In genomic region chr12:53765891-53766290, GRCh38 we compare ENCODE assay signal across 29 cellular contexts. TPM values are rescaled to one million over a fixed set of nuclear protein-coding genes. Genes with fewer than 3 reads are reported as not detected.
A peak's percentile ranks its signal among the peaks of the same experiment; 100 is the strongest.
DNase-seq lines count a peak whose midpoint lies in the region; ATAC-seq and TF ChIP-seq lines count a peak whose summit lies in the region.
"Had no signal": no experiment of that assay in that cellular context is flagged by ENCODE, and none has a peak within 500 bp of the region (broad histone marks: within the 10 kb centered on the region; RNA-seq: fewer than 3 reads in every experiment).

No MANE protein-coding gene starts in this region.

- DNase-seq in IMR-90 (peak; percentile 50), Panc1 (ENCODE audit: low read depth, low spot score) (no peak), fibroblast of peridontal ligament (ENCODE audit: extremely low read depth) (peak; percentile 31), NCI-H446 treated with DMSO at 0.1 percent for 48 hours (lab: John Stamatoyannopoulos, UW) (no peak), colonic mucosa (no peak)
- DNase-seq: 8988T; ACHN; BE2C; C1 segment of cervical spinal cord; CD4-positive, alpha-beta memory T cell; CD4-positive, CD25-positive, alpha-beta regulatory T cell; CD8-positive, alpha-beta memory T cell; COR-L47; DMS 273 treated with DMSO at 0.1 percent for 48 hours; DMS153; DMS53; DMS79; DND-41; EL; GDM1 had no signal

- H3K9ac ChIP-seq in IMR-90 (ENCODE audit: low read depth, low read length) (no peak overlapping the region), colonic mucosa (ENCODE audit: low read depth in 2 of 2, low read length in 2 of 2) (no peak overlapping the region)
- H3K9ac ChIP-seq: BLaER1 had no signal

- ATAC-seq in IMR-90 (ENCODE audit: low read depth) (no peak), Panc1 (no peak), GM21381 (IDR thresholded peaks at IDR 0.05; ENCODE audit: unreplicated experiment) (no peak)
- ATAC-seq: GM12878 had no signal

- intact Hi-C loops in IMR-90 (cut with micrococcal nuclease) (loop anchor here (5.0 kb wide), 1 partner anchor 221 kb away; the partner anchor contains the start of gene HOXC10), Panc1 (cut with micrococcal nuclease; ENCODE audit: unreplicated experiment) (loop anchor here (2.0 to 5.0 kb wide), 2 partner anchors 181 to 217 kb away; no protein-coding TSS in a partner anchor), colonic mucosa (cut with DNase I) (no loop called here)

- H3K9me3 ChIP-seq in HEK293 (ENCODE audit: control insufficient read depth, insufficient read depth, low read depth, low read length) (no peaks in the 10 kb centered on the region), IMR-90 (ENCODE audit: control insufficient read depth, insufficient read depth, low read length) (peaks cover 4% of the 10 kb centered on the region; the same call in 1 of the 2 replicates), Panc1 (ENCODE audit: control insufficient read depth, insufficient read depth, low read depth, low read length) (no peaks in the 10 kb centered on the region), colonic mucosa (no peaks in the 10 kb centered on the region)
- H3K9me3 ChIP-seq: BE2C, BLaER1 had no signal

- no peaks in the 10 kb centered on the region for H4K20me1 ChIP-seq in IMR-90 (ENCODE audit: insufficient read depth, low read length)
- H4K20me1 ChIP-seq: BLaER1 had no signal

- no peak overlapping the region for H3K4ac ChIP-seq in IMR-90 (ENCODE audit: low read depth, low read length)

- H3K4me3 ChIP-seq in HEK293 (ENCODE audit: low read depth, low read length) (no peak overlapping the region), IMR-90 (ENCODE audit: insufficient read depth, low read depth, low read length) (no peak overlapping the region), Panc1 (ENCODE audit: low read depth in 2 of 2, low read length in 2 of 2) (no peak overlapping the region), colonic mucosa (no peak overlapping the region)
- H3K4me3 ChIP-seq: BLaER1, GM12878 had no signal

- TF ChIP-seq RAD21 in IMR-90 (IDR thresholded peaks at IDR 0.05; ENCODE audit: low read length), result no peak

- no peaks in the 10 kb centered on the region for H3K79me1 ChIP-seq in IMR-90 (ENCODE audit: low read depth in 1 of 2, low read length in 2 of 2)

- in situ Hi-C loops in IMR-90 (cut with MboI; ENCODE audit: low sequenced_read_pairs) (loop anchor here (10.0 kb wide), 1 partner anchor 229 kb away; no protein-coding TSS in a partner anchor), Panc1 (cut with HindIII; ENCODE audit: low pct_unique_long_range_greater_than_20kb, low sequenced_read_pairs) (no loop called here)

- H2AK9ac ChIP-seq in IMR-90 (replicated peaks; ENCODE audit: low read depth, low read length, poor library complexity), result no peak overlapping the region

- H4K5ac ChIP-seq in IMR-90 (ENCODE audit: low read depth, low read length), result no peak overlapping the region

- POLR2A ChIA-PET in HEK293 (lab: Yijun Ruan, JAX) (interaction anchor here (0.7 kb wide), 1 partner anchor 118 kb away, joined by 3 read pairs; no protein-coding TSS in a partner anchor), IMR-90 (lab: Charles Lee; ENCODE audit: unreplicated experiment) (no interaction called here), Panc1 (lab: Charles Lee) (no interaction called here)

- H2AK5ac ChIP-seq in IMR-90 (ENCODE audit: low read depth, low read length), result no peak overlapping the region

- H2BK120ac ChIP-seq in IMR-90 (ENCODE audit: low read depth, low read length), result no peak overlapping the region

- H2AFZ ChIP-seq in IMR-90 (replicated peaks; ENCODE audit: low read length, poor library complexity), result no peak overlapping the region

- WGBS in IMR-90 (ENCODE audit: extremely low coverage in 2 of 2, insufficient read length in 1 of 2), 2 experiments, result no CpG with 5 or more reads among the region's 2 CpGs

- H3K27ac ChIP-seq in HEK293 (ENCODE audit: extremely low read depth, low read depth, low read length), result no peak overlapping the region
- no peak overlapping the region for H3K27ac ChIP-seq in IMR-90 (ENCODE audit: insufficient read depth, low read length)
- H3K27ac ChIP-seq in Panc1 (ENCODE audit: low read length), result peak overlapping the region; percentile 72; the same call in 1 of the 2 replicates
- no peak overlapping the region for H3K27ac ChIP-seq in colonic mucosa
- H3K27ac ChIP-seq: BLaER1 had no signal

- no peak overlapping the region for H4K8ac ChIP-seq in IMR-90 (ENCODE audit: low read depth in 2 of 2, low read length in 2 of 2)

- peaks cover 9% of the 10 kb centered on the region for H3K9me1 ChIP-seq in IMR-90 (ENCODE audit: insufficient read depth, low read length)

- TF ChIP-seq POLR2A in IMR-90 (IDR thresholded peaks at IDR 0.05; ENCODE audit: low read depth, low read length), result no peak

- no peak overlapping the region for H3K56ac ChIP-seq in IMR-90 (ENCODE audit: extremely low read depth, insufficient read depth, low read length)

- dilution Hi-C loops in IMR-90 (cut with HindIII; ENCODE audit: low sequenced_read_pairs, unreplicated experiment), result no loop called here

- H4K91ac ChIP-seq in IMR-90 (ENCODE audit: insufficient read depth, low read depth, low read length), result no peak overlapping the region

- H3K14ac ChIP-seq in IMR-90 (replicated peaks; ENCODE audit: low read depth, low read length), result no peak overlapping the region

- no peak overlapping the region for H3K18ac ChIP-seq in IMR-90 (ENCODE audit: low read depth, low read length)

- BruUV-seq in IMR-90 (replicated peaks; lab: Mats Ljungman, UMichigan) (no TSS peak), Panc1 (replicated peaks; lab: Mats Ljungman, UMichigan) (no TSS peak)

- H3K4me2 ChIP-seq in IMR-90 (ENCODE audit: low read depth, low read length), result no peak overlapping the region
- H3K4me2 ChIP-seq: BLaER1 had no signal

- H3K23ac ChIP-seq in IMR-90 (ENCODE audit: low read depth, low read length), result no peak overlapping the region

- no peak overlapping the region for H2BK5ac ChIP-seq in IMR-90 (ENCODE audit: low read depth, low read length, poor library complexity, severe bottlenecking)

- H2BK20ac ChIP-seq in IMR-90 (ENCODE audit: low read depth, low read length), result no peak overlapping the region

- no peaks in the 10 kb centered on the region for H3K36me3 ChIP-seq in HEK293 (ENCODE audit: control insufficient read depth in 2 of 2, insufficient read depth in 1 of 2, low read length in 2 of 2)
- no peaks in the 10 kb centered on the region for H3K36me3 ChIP-seq in IMR-90 (ENCODE audit: control insufficient read depth, insufficient read depth, low read length)
- no peaks in the 10 kb centered on the region for H3K36me3 ChIP-seq in Panc1 (ENCODE audit: control insufficient read depth, insufficient read depth, low read length)
- H3K36me3 ChIP-seq in colonic mucosa, result no peaks in the 10 kb centered on the region
- H3K36me3 ChIP-seq: BE2C, BLaER1 had no signal

- CTCF ChIA-PET in HEK293 (lab: Yijun Ruan, JAX) (interaction anchor here (0.6 to 3.0 kb wide), 9 partner anchors 9 to 449 kb away, joined by 3 to 26 read pairs (median 5); partner anchors contain the start of genes HOTAIR and HOXC10), IMR-90 (lab: Yijun Ruan, JAX) (interaction anchor here (0.7 to 2.4 kb wide), 4 partner anchors 8 to 435 kb away, joined by 3 to 14 read pairs (median 8); no protein-coding TSS in a partner anchor), Panc1 (lab: Charles Lee) (no interaction called here)

- peaks cover 19% of the 10 kb centered on the region for H3K27me3 ChIP-seq in IMR-90 (ENCODE audit: control insufficient read depth, insufficient read depth, low read length)
- no peaks in the 10 kb centered on the region for H3K27me3 ChIP-seq in Panc1 (ENCODE audit: control insufficient read depth, insufficient read depth, low read length)
- peaks cover 16% of the 10 kb centered on the region for H3K27me3 ChIP-seq in colonic mucosa
- H3K27me3 ChIP-seq: BLaER1 had no signal

- TF ChIP-seq CTCF in HEK293 (tag by site-specific recombination; IDR thresholded peaks at IDR 0.05) (no peak), IMR-90 (conservative IDR thresholded peaks at IDR 0.05; ENCODE audit: low read depth, low read length) (no peak), Panc1 (IDR thresholded peaks at IDR 0.05) (no peak), colonic mucosa (IDR thresholded peaks at IDR 0.05) (no peak)

- H2BK15ac ChIP-seq in IMR-90 (ENCODE audit: low read depth, low read length), result no peak overlapping the region

- H3K4me1 ChIP-seq in HEK293 (ENCODE audit: control insufficient read depth, insufficient read depth, low read length) (peaks cover 3% of the 10 kb centered on the region), IMR-90 (ENCODE audit: control insufficient read depth, insufficient read depth, low read length) (peaks cover 12% of the 10 kb centered on the region), Panc1 (ENCODE audit: control insufficient read depth, insufficient read depth, low read length) (peaks cover 39% of the 10 kb centered on the region), colonic mucosa (no peaks in the 10 kb centered on the region)
- H3K4me1 ChIP-seq: BE2C, BLaER1 had no signal

TF ChIP-seq in IMR-90, 13 proteins besides CTCF, POLR2A, EP300 and RAD21 (continues in another document):
- TF ChIP-seq RCOR1 (IDR thresholded peaks at IDR 0.05; ENCODE audit: insufficient replicate concordance, low read length), result no peak
- TF ChIP-seq SMC3 (IDR thresholded peaks at IDR 0.05; ENCODE audit: low read depth, low read length), result no peak
- no peak for TF ChIP-seq RFX5 (IDR thresholded peaks at IDR 0.05; ENCODE audit: low read depth, low read length)
- TF ChIP-seq NFE2L2 (IDR thresholded peaks at IDR 0.05; ENCODE audit: low read depth, low read length), result no peak
- no peak for TF ChIP-seq MAZ (IDR thresholded peaks at IDR 0.05; ENCODE audit: borderline replicate concordance, low read depth, low read length)
- TF ChIP-seq MAFK (IDR thresholded peaks at IDR 0.05; ENCODE audit: low read depth, low read length), result no peak
- no peak for TF ChIP-seq MXI1 (IDR thresholded peaks at IDR 0.05; ENCODE audit: borderline replicate concordance, low read depth, low read length)
- no peak for TF ChIP-seq CHD1 (IDR thresholded peaks at IDR 0.05; ENCODE audit: low read depth, low read length)

RNA-seq across cellular contexts. Expression of gene CISTR, which starts 14.1 kb away (rescaled TPM):
- total RNA-seq in IMR-90 (2012; rRNA removed) (not detected in 2 replicates), Panc1 (2021; ENCODE audit: unreplicated experiment) (not detected), colonic mucosa (not detected)
- polyA plus RNA-seq in IMR-90 (2012; rRNA removed), result not detected in 2 replicates
- polyA plus RNA-seq in IMR-90 (2012; cell fraction: cytosol; rRNA removed), result not detected in 2 replicates
- polyA plus RNA-seq in IMR-90 (2012; cell fraction: nucleus; rRNA removed; ENCODE audit: low replicate concordance), result not detected in 2 replicates
- not detected for polyA plus RNA-seq in Panc1 (2012; ENCODE audit: insufficient read length)
- total RNA-seq: A673; CD4-positive, alpha-beta memory T cell; CD4-positive, CD25-positive, alpha-beta regulatory T cell; CD8-positive, alpha-beta memory T cell; Daoy; G401; GM12878 had no signal
- polyA plus RNA-seq: AG04450; CD14-positive monocyte; CD4-positive, alpha-beta memory T cell; CD4-positive, CD25-positive, alpha-beta regulatory T cell; CD8-positive, alpha-beta memory T cell had no signal

RNA-seq across cellular contexts. Expression of gene CALCOCO1, which starts 38.6 kb away (rescaled TPM):
- total RNA-seq in IMR-90 (2012; rRNA removed) (100.0 and 169 TPM in 2 replicates), Panc1 (2021; ENCODE audit: unreplicated experiment) (48.0 TPM), colonic mucosa (10 to 100 TPM; 36.0 to 64.5 TPM)
- polyA plus RNA-seq in IMR-90 (2012; rRNA removed), result 110 and 156 TPM in 2 replicates
- polyA plus RNA-seq in IMR-90 (2012; cell fraction: cytosol; rRNA removed), result 66.6 and 103 TPM in 2 replicates
- polyA plus RNA-seq in IMR-90 (2012; cell fraction: nucleus; rRNA removed; ENCODE audit: low replicate concordance), result 596 and 737 TPM in 2 replicates
- 49.2 TPM for polyA plus RNA-seq in Panc1 (2012; ENCODE audit: insufficient read length)

Comparison
In these comparisons a context has a peak if more than half of its experiments do, and no peak if none do; other contexts are left out.
1. DNase-seq: peak in IMR-90 (single experiment) and fibroblast of peridontal ligament (single experiment); none in Panc1 (single experiment), NCI-H446 treated with DMSO at 0.1 percent for 48 hours (single experiment) and colonic mucosa (single experiment).